ENCODE assay signal across 12 cellular contexts in the genomic region with DNA sequence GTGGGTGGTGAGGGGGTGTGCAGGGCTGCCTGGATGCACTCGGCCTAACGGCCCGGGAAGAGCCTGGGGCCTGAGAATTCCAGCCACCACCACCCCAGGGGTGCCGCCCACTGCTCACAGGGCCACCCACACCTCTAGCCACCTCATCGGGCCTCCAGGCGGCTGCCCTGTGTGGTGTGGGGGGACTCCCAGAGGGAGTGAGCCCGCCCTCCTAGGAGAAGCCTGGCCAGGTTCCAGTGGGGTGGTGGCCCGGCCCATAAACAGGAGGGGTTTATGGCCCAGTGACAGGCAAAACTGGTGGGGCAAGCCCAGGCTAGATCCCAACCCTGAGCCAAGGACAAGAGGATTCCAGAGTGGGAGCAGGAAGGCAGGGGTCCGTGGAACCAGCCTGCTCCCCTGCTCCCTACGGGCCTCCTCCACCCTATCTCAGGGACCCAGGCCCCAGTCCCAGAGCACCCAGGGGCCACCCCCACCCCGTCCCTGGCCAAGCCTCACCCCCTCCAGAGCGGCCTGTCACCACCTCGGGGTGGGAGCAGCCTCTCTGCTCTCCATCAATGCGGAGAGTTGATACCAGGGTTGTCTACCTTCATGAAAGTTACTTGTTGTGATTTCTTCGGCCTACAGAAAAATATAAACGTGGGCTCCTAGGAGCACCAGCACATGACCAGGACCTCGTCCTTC. TPM values are rescaled to one million over a fixed set of nuclear protein-coding genes. Genes with fewer than 3 reads are reported as not detected.
DNase-seq lines count a peak whose midpoint lies in the region; ATAC-seq, FAIRE-seq and TF ChIP-seq lines count a peak whose summit lies in the region.
"Had no signal": no experiment of that assay in that cellular context is flagged by ENCODE, and none has a peak within 500 bp of the region (broad histone marks: within the 10 kb centered on the region; RNA-seq: fewer than 3 reads in every experiment).

No MANE protein-coding gene starts in this region.

- FAIRE-seq in kidney (lab: Jason Lieb, UNC) = no peak

- H3K36me3 ChIP-seq in kidney (ENCODE audit: control insufficient read depth in 1 of 2, insufficient read depth in 2 of 2, low read length in 2 of 2) (no peaks in the 10 kb centered on the region), uterus (no peaks in the 10 kb centered on the region)

- H3K4me3 ChIP-seq in kidney (ENCODE audit: low read length in 2 of 2) (no peak overlapping the region), uterus (no peak overlapping the region)

- TF ChIP-seq POLR2A in uterus (IDR thresholded peaks at IDR 0.05) = no peak

- H3K9me3 ChIP-seq in kidney (ENCODE audit: control insufficient read depth in 1 of 2, low read length in 2 of 2) (peaks cover 0 to 5% of the 10 kb centered on the region in 2 donors), uterus (no peaks in the 10 kb centered on the region)

- H3K4me1 ChIP-seq in kidney (ENCODE audit: control insufficient read depth in 1 of 2, insufficient read depth in 1 of 2, low read depth in 1 of 2, low read length in 2 of 2) = peaks cover 0 to 3% of the 10 kb centered on the region in 2 donors
- peaks cover 0 to 8% of the 10 kb centered on the region in 2 donors for H3K4me1 ChIP-seq in uterus

- H3K9ac ChIP-seq in kidney (ENCODE audit: low read length in 2 of 2) = no peak overlapping the region

- H3K27ac ChIP-seq in VCaP = peak overlapping the region; percentile 75
- peak overlapping the region in 1 of 2 donors; percentile 47 for H3K27ac ChIP-seq in kidney (ENCODE audit: low read depth in 2 of 2, low read length in 2 of 2)
- H3K27ac ChIP-seq in uterus = no peak overlapping the region
- H3K27ac ChIP-seq: HL-60 had no signal

- ATAC-seq in Right ventricle myocardium superior (ENCODE audit: poor library complexity) (peak; percentile 33), left ventricle myocardium superior (no peak), GM21737 (IDR thresholded peaks at IDR 0.05; ENCODE audit: unreplicated experiment) (no peak)

- TF ChIP-seq CTCF in VCaP (conservative IDR thresholded peaks at IDR 0.05) (no peak), kidney (IDR thresholded peaks at IDR 0.05; ENCODE audit: borderline replicate concordance, extremely low read depth, insufficient read depth) (no peak), uterus (IDR thresholded peaks at IDR 0.05) (no peak)

- no peak for DNase-seq in Right ventricle myocardium superior
- no peak for DNase-seq in left ventricle myocardium superior
- DNase-seq in kidney = peak; percentile 96
- DNase-seq in ureter (ENCODE audit: low spot score) = peak; percentile 84
- no peak for DNase-seq in stimulated activated CD4-positive, alpha-beta T cell treated with anti-CD3 and anti-CD28 coated beads, Interleukin-1b, Interleukin-23, amount 100 ng/mL, for 48 hours
- no peak for DNase-seq in uterus
- DNase-seq: activated CD4-positive, alpha-beta T cell treated with anti-CD3 and anti-CD28 coated beads for 48 hours; HCEC 1CT; NCI-H524 treated with DMSO at 0.1 percent for 48 hours had no signal

- no peaks in the 10 kb centered on the region for H3K27me3 ChIP-seq in uterus

- intact Hi-C loops in Right ventricle myocardium superior (cut with DNase I) = no loop called here
- intact Hi-C loops in left ventricle myocardium superior (cut with micrococcal nuclease) = no loop called here
- intact Hi-C loops in kidney (cut with DNase I) = no loop called here
- intact Hi-C loops in uterus (cut with DNase I; ENCODE audit: low total_unique reads) = no loop called here

RNA-seq across cellular contexts. Expression of gene PDGFA, which starts 20.2 kb away (rescaled TPM):
- total RNA-seq in Right ventricle myocardium superior (34.5 TPM), left ventricle myocardium superior (32.7 TPM), kidney (53.0 TPM), ureter (31.5 TPM), uterus (10 to 100 TPM; 20.9 to 35.1 (median 33.6) TPM)
- polyA plus RNA-seq in kidney (ENCODE audit: insufficient read depth, low read depth, low replicate concordance) = 14.1 TPM

Comparison
In these comparisons a context has a peak if more than half of its experiments do, and no peak if none do; other contexts are left out.
1. DNase-seq: peak in kidney (single experiment) and ureter (single experiment); none in Right ventricle myocardium superior (single experiment), left ventricle myocardium superior (single experiment), stimulated activated CD4-positive, alpha-beta T cell treated with anti-CD3 and anti-CD28 coated beads, Interleukin-1b, Interleukin-23, amount 100 ng/mL, for 48 hours (single experiment) and uterus (0 of 2).